Comparison of ENCODE assay signal across 25 cellular contexts in the genomic region with DNA sequence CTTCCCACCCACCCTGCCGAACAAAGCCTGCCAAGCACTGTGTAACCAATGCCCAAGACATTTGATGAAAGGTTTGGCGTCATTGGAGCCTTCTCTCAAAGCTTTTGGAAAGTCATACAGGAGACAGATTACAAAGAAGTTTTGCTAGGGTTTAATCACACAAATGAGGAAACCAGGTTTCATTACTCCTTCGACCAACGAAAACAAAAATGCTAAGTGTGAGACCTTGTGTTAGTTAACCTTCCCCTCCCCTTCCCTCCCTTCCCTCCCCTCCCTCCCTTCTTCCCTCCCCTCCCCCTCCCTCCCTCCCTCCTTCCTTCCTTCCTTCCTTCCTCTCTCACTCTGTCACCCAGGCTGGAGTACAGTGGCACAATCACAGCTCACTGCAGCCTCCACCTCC.
"Had no signal": no experiment of that assay in that cellular context is flagged by ENCODE, and none has a peak within 500 bp of the region (broad histone marks: within the 10 kb centered on the region; RNA-seq: fewer than 3 reads in every experiment).

No MANE protein-coding gene starts in this region.

- H3K36me3 ChIP-seq: MG63, SJSA1 had no signal

- H3K4me3 ChIP-seq: MG63, SJSA1 had no signal

- H3K27me3 ChIP-seq: MG63, SJSA1 had no signal

- H3K9me3 ChIP-seq: MG63, SJSA1, SK-N-SH had no signal

- H3K27ac ChIP-seq: SJSA1 had no signal

- H3K9ac ChIP-seq: SK-N-SH had no signal

- DNase-seq: Karpas-422, KG1, MG63, NCI-H1092, NCI-H1105 treated with DMSO at 0.1 percent for 48 hours, NCI-H1417 treated with DMSO at 0.1 percent for 48 hours, NCI-H146, NCI-H1694 treated with DMSO at 0.1 percent for 48 hours, NCI-H1930, NCI-H2081, NCI-H2107, NCI-H2171, NCI-H226, NCI-H446, NCI-H510A, NCI-H524 treated with DMSO at 0.1 percent for 48 hours, NCI-H82, Right ventricle myocardium superior, RPMI8226, SIG-M5, SK-N-SH, SW 1271, T-cell had no signal

- H3K4me2 ChIP-seq: SK-N-SH had no signal

- ATAC-seq: T-cell had no signal

- FAIRE-seq: RCC 7860 had no signal
